In genomic region chr19:43797118-43797517, GRCh38 we compare ENCODE assay signal across 1 cellular context.
TF ChIP-seq lines count a peak whose summit lies in the region.

No MANE protein-coding gene starts in this region.

TF ChIP-seq in H1, 55 proteins besides CTCF, POLR2A, EP300 and RAD21:
- TF ChIP-seq JUN (IDR thresholded peaks at IDR 0.05; ENCODE audit: low read depth, low read length), result no peak
- no peak for TF ChIP-seq CHD7 (IDR thresholded peaks at IDR 0.05; ENCODE audit: insufficient replicate concordance, low read length)
- TF ChIP-seq SRF (IDR thresholded peaks at IDR 0.05; ENCODE audit: low read depth, low read length), result no peak
- TF ChIP-seq HDAC2 (IDR thresholded peaks at IDR 0.05; ENCODE audit: borderline replicate concordance in 1 of 2, low read depth in 2 of 2, low read length in 2 of 2), result no peak
- TF ChIP-seq SIN3A (conservative IDR thresholded peaks at IDR 0.05 in 1 of 2, IDR thresholded peaks at IDR 0.05 in 1 of 2; ENCODE audit: low read depth in 1 of 2, low read length in 2 of 2), result no peak
- no peak for TF ChIP-seq ZNF274 (IDR thresholded peaks at IDR 0.05; ENCODE audit: borderline replicate concordance, extremely low read depth, low read length)
- no peak for TF ChIP-seq KDM1A (IDR thresholded peaks at IDR 0.05; ENCODE audit: borderline replicate concordance, low read length)
- no peak for TF ChIP-seq RXRA (IDR thresholded peaks at IDR 0.05; ENCODE audit: insufficient read depth, low read depth, low read length)
- no peak for TF ChIP-seq CEBPB (IDR thresholded peaks at IDR 0.05; ENCODE audit: low read depth, low read length)
- TF ChIP-seq CBX8 (IDR thresholded peaks at IDR 0.05; ENCODE audit: borderline replicate concordance, low read depth, low read length), result no peak
- no peak for TF ChIP-seq TAF1 (IDR thresholded peaks at IDR 0.05; ENCODE audit: low read depth, low read length)
